18 cellular contexts compared by ENCODE assay signal in the genomic region with DNA sequence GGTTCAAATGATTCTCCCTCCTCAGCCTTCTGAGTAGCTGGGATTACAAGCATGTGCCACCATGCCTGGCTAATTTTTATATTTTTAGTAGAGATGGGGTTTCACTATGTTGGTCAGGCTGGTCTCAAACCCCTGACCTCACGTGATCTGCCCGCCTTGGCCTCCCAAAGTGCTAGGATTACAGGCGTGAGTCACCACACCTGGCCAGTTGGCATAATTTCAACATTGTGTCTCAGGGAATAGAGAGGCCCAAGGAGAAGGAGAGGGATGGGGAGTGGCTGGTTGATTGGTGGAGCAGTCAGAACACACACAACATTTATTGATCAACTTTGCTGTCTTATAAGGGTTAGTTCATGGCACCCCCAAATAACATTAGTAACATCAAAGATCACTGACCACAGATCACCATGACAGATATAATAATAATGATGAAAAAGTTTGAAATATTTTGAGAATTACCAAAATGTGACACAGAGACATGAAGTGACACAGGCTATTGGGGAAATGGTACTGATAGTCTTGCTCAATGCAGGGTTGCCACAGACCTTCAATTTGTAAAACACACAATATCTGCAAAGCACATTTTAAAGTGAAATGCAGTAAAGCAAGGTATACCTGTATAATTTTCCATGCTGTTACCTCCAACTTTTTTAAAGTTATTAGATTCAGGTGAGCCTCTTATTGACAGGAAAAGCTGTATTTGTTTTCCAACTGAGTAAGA.
"Had no signal": no experiment of that assay in that cellular context is flagged by ENCODE, and none has a peak within 500 bp of the region (broad histone marks: within the 10 kb centered on the region; RNA-seq: fewer than 3 reads in every experiment).

No MANE protein-coding gene starts in this region.

- H3K79me2 ChIP-seq: hepatocyte, parathyroid adenoma had no signal

- H3K4me2 ChIP-seq: hepatocyte had no signal

- H3K27ac ChIP-seq: brain microvascular endothelial cell, coronary artery, esophagus squamous epithelium, hepatocyte, parathyroid adenoma, testis, upper lobe of right lung had no signal

- H3K4me1 Mint-ChIP-seq: central memory CD8-positive, alpha-beta T cell; stimulated activated naive CD8-positive, alpha-beta T cell treated with anti-CD3 and anti-CD28 coated beads, Interleukin-15, amount 100 ng/mL, for 72 hours had no signal

- H3K4me3 Mint-ChIP-seq: activated naive CD8-positive, alpha-beta T cell treated with anti-CD3 and anti-CD28 coated beads, Interleukin-2, amount 10 ng/mL, durations not matched to agents 7 days and 5 days; central memory CD8-positive, alpha-beta T cell; stimulated activated naive CD8-positive, alpha-beta T cell treated with anti-CD3 and anti-CD28 coated beads, Interleukin-15, amount 100 ng/mL, for 72 hours had no signal

- H3K9ac ChIP-seq: parathyroid adenoma had no signal

- H3K4me1 ChIP-seq: esophagus squamous epithelium, parathyroid adenoma, testis, upper lobe of right lung had no signal

- H3K27me3 ChIP-seq: brain microvascular endothelial cell, testis, upper lobe of right lung had no signal

- H3K36me3 Mint-ChIP-seq: activated naive CD8-positive, alpha-beta T cell treated with anti-CD3 and anti-CD28 coated beads, Interleukin-2, amount 10 ng/mL, durations not matched to agents 7 days and 5 days had no signal

- H2AFZ ChIP-seq: hepatocyte, parathyroid adenoma had no signal

- DNase-seq: activated CD4-positive, alpha-beta T cell treated with anti-CD3 and anti-CD28 coated beads, Interleukin-2, amount 50 U/mL, for 1 hour; activated CD8-positive, alpha-beta memory T cell treated with anti-CD3 and anti-CD28 coated beads for 24 hours; activated naive CD8-positive, alpha-beta T cell treated with anti-CD3 and anti-CD28 coated beads, Interleukin-2, amount 10 ng/mL, durations not matched to agents 7 days and 5 days; anterior cingulate cortex; brain microvascular endothelial cell; esophagus squamous epithelium; islet precursor cell; midbrain; stimulated activated CD4-positive, alpha-beta T cell treated with anti-CD3 and anti-CD28 coated beads, Interleukin-1b, Interleukin-23, amount 100 ng/mL, for 48 hours; stimulated activated naive CD8-positive, alpha-beta T cell treated with anti-CD3 and anti-CD28 coated beads, Interleukin-15, amount 100 ng/mL, for 72 hours; testis; upper lobe of right lung had no signal

- H3K4me3 ChIP-seq: coronary artery, esophagus squamous epithelium, hepatocyte, lung, testis, upper lobe of right lung had no signal

- ATAC-seq: activated CD4-positive, CD25-positive, alpha-beta regulatory T cell treated with anti-CD3 and anti-CD28 coated beads, Interleukin-2, amount 50 U/mL, for 24 hours; stimulated activated naive CD8-positive, alpha-beta T cell treated with anti-CD3 and anti-CD28 coated beads, Interleukin-15, amount 100 ng/mL, for 72 hours; upper lobe of right lung had no signal

- H3K9me3 ChIP-seq: esophagus squamous epithelium, testis, upper lobe of right lung had no signal

- H3K27ac Mint-ChIP-seq: activated naive CD8-positive, alpha-beta T cell treated with anti-CD3 and anti-CD28 coated beads, Interleukin-2, amount 10 ng/mL, durations not matched to agents 7 days and 5 days; stimulated activated naive CD8-positive, alpha-beta T cell treated with anti-CD3 and anti-CD28 coated beads, Interleukin-15, amount 100 ng/mL, for 72 hours had no signal

- H3K9me3 Mint-ChIP-seq: activated naive CD8-positive, alpha-beta T cell treated with anti-CD3 and anti-CD28 coated beads, Interleukin-2, amount 10 ng/mL, durations not matched to agents 7 days and 5 days; central memory CD8-positive, alpha-beta T cell; stimulated activated naive CD8-positive, alpha-beta T cell treated with anti-CD3 and anti-CD28 coated beads, Interleukin-15, amount 100 ng/mL, for 72 hours had no signal

- H3K36me3 ChIP-seq: brain microvascular endothelial cell, esophagus squamous epithelium, upper lobe of right lung had no signal
